7 cellular contexts compared by ENCODE assay signal in the genomic region with DNA sequence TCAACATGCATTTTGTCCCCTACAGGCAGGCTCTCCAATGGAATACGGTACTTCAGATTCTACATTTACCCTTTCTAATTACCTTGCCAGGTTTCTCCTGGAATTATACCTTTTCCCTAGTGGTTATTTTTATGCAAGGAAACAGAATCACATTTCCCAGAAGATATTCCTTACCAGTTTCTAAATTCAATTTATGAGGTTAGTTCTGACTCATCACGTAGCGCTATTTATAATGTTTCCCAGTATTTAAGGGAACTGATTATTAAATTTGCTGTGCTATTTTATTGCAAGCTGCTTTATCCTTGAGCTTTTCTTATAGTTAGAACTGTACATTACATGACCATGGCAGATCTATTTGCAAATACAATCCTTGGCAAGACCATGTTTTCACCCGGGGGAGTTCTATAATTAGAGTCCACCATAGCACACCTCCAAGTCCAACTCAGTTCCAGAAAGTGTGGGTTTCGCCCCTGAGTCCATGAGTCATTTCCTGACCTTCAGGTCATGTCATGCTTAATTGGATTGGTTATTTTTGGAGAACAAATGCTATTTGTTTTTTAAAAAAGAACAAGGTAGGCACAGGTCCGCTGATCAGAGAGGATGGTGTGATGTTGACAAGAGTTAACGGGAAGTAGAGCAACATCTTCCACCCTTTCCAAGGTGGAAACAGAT.
DNase-seq lines count a peak whose midpoint lies in the region; ATAC-seq, FAIRE-seq and TF ChIP-seq lines count a peak whose summit lies in the region.

No MANE protein-coding gene starts in this region.

- peaks cover 0 to 5% (median 0%) of the 10 kb centered on the region in 6 donors for H3K9me3 Mint-ChIP-seq in immature natural killer cell

- 70 to 76% (median 74%) methylated on average over 7 of the region's 7 CpGs for WGBS in stomach, 5 donors

- H3K4me3 ChIP-seq in bronchial epithelial cell (ENCODE audit: low read depth, low read length) = no peak overlapping the region
- no peak overlapping the region for H3K4me3 ChIP-seq in stomach

- H3K36me3 Mint-ChIP-seq in immature natural killer cell = no peaks in the 10 kb centered on the region

- H3K4me1 ChIP-seq in stomach = peaks cover 0 to 21% (median 10%) of the 10 kb centered on the region in 4 donors

- FAIRE-seq in bronchial epithelial cell (lab: Jason Lieb, UNC) = no peak

- ATAC-seq in GM19351 (IDR thresholded peaks at IDR 0.05; ENCODE audit: unreplicated experiment) (peak; percentile 94), HG03095 (IDR thresholded peaks at IDR 0.05; ENCODE audit: unreplicated experiment) (peak; percentile 68)

- peaks cover 1 to 7% (median 2%) of the 10 kb centered on the region in 3 donors for H3K27me3 Mint-ChIP-seq in immature natural killer cell (ENCODE audit: low read depth in 3 of 3)

- H3K9me3 ChIP-seq in stomach = peaks cover 0 to 13% (median 2%) of the 10 kb centered on the region in 4 donors

- no peak for TF ChIP-seq POLR2A in stomach (IDR thresholded peaks at IDR 0.05)

- no peak for TF ChIP-seq CTCF in bronchial epithelial cell (IDR thresholded peaks at IDR 0.05; ENCODE audit: insufficient read depth, low read length, severe bottlenecking)
- TF ChIP-seq CTCF in stomach (IDR thresholded peaks at IDR 0.05) = no peak

- TF ChIP-seq EP300 in stomach (IDR thresholded peaks at IDR 0.05) = no peak

- H3K27me3 ChIP-seq in bronchial epithelial cell (ENCODE audit: control insufficient read depth, insufficient read depth, low read length) = no peaks in the 10 kb centered on the region
- H3K27me3 ChIP-seq in stomach = no peaks in the 10 kb centered on the region

- H3K36me3 ChIP-seq in bronchial epithelial cell (ENCODE audit: control insufficient read depth, insufficient read depth, low read length) (no peaks in the 10 kb centered on the region), stomach (no peaks in the 10 kb centered on the region)

- no peak overlapping the region for H3K27ac Mint-ChIP-seq in immature natural killer cell

- peak overlapping the region in 4 of 5 donors; percentile 55 to 75 (median 64) for H3K27ac ChIP-seq in stomach

- no peaks in the 10 kb centered on the region for H3K4me1 Mint-ChIP-seq in immature natural killer cell

- DNase-seq in bronchial epithelial cell (ENCODE audit: low read depth) = peak; percentile 74
- no peak for DNase-seq in stomach
- DNase-seq in activated CD8-positive, alpha-beta memory T cell treated with anti-CD3 and anti-CD28 coated beads, Interleukin-2, amount 50 U/mL, for 48 hours = no peak
- no peak for DNase-seq in HPDE6-E6E7 (ENCODE audit: extremely low spot score)
- no peak for DNase-seq in immature natural killer cell

- no peak overlapping the region for H3K4me3 Mint-ChIP-seq in immature natural killer cell

- intact Hi-C loops in stomach (cut with DNase I; ENCODE audit: low total_unique reads) = no loop called here
